Comparison of ENCODE assay signal across 8 cellular contexts in genomic region chr6:35343092-35343834, GRCh38. TPM values are rescaled to one million over a fixed set of nuclear protein-coding genes. Genes with fewer than 3 reads are reported as not detected.
DNase-seq lines count a peak whose midpoint lies in the region; ATAC-seq and TF ChIP-seq lines count a peak whose summit lies in the region.

No MANE protein-coding gene starts in this region.

- peak overlapping the region; percentile 99 for H3K27ac Mint-ChIP-seq in activated T-helper 17 cell treated with anti-CD3 and anti-CD28 coated beads, Interleukin-2, amount 50 U/mL, for 72 hours

- H3K27me3 ChIP-seq in A673 (replicated peaks; ENCODE audit: insufficient read depth, low read depth, low read length, poor library complexity), result no peaks in the 10 kb centered on the region
- H3K27me3 ChIP-seq in right cardiac atrium (ENCODE audit: control insufficient read depth, insufficient read depth), result no peaks in the 10 kb centered on the region

- H3K4me1 Mint-ChIP-seq in activated T-helper 17 cell treated with anti-CD3 and anti-CD28 coated beads, Interleukin-2, amount 50 U/mL, for 72 hours, result peaks cover 28% of the 10 kb centered on the region

- peaks cover 51% of the 10 kb centered on the region for H3K36me3 Mint-ChIP-seq in activated T-helper 17 cell treated with anti-CD3 and anti-CD28 coated beads, Interleukin-2, amount 50 U/mL, for 72 hours (ENCODE audit: low read depth)

- peaks cover 3% of the 10 kb centered on the region for H3K4me1 ChIP-seq in A673 (ENCODE audit: insufficient read depth, low read length, poor library complexity, severe bottlenecking)
- H3K4me1 ChIP-seq in right cardiac atrium (ENCODE audit: control insufficient read depth, insufficient read depth, low read length), result no peaks in the 10 kb centered on the region

- peak overlapping the region; percentile 93 for H3K4me3 Mint-ChIP-seq in activated T-helper 17 cell treated with anti-CD3 and anti-CD28 coated beads, Interleukin-2, amount 50 U/mL, for 72 hours

- DNase-seq in A673 (ENCODE audit: low spot score) (no peak), HuH-7 (ENCODE audit: low spot score) (peak; percentile 19), right cardiac atrium (peak; percentile 66 to 84 (median 83)), retinal pigment epithelial cell (ENCODE audit: low read depth) (no peak)

- TSS peak; percentile 56 for BruUV-seq in A673 (replicated peaks; lab: Mats Ljungman, UMichigan)

- H3K9me3 Mint-ChIP-seq in activated T-helper 17 cell treated with anti-CD3 and anti-CD28 coated beads, Interleukin-2, amount 50 U/mL, for 72 hours, result no peaks in the 10 kb centered on the region

- TF ChIP-seq CTCF in A673 (conservative IDR thresholded peaks at IDR 0.05; ENCODE audit: low read depth, low read length) (no peak), retinal pigment epithelial cell (conservative IDR thresholded peaks at IDR 0.05; ENCODE audit: low read depth, low read length) (no peak)

- H3K27ac ChIP-seq in A673 (ENCODE audit: low read depth, low read length, poor library complexity, severe bottlenecking), result peak overlapping the region; percentile 79
- H3K27ac ChIP-seq in right cardiac atrium (ENCODE audit: low read length), result peak overlapping the region; percentile 72

- ATAC-seq in activated T-helper 17 cell treated with anti-CD3 and anti-CD28 coated beads, Interleukin-2, amount 50 U/mL, for 72 hours (replicated peaks), result no peak
- ATAC-seq in right cardiac atrium (peak in 1 of 2 donors; percentile 9), HG02588 (IDR thresholded peaks at IDR 0.05; ENCODE audit: unreplicated experiment) (no peak), HG02973 (IDR thresholded peaks at IDR 0.05; ENCODE audit: unreplicated experiment) (no peak), HG02623 (IDR thresholded peaks at IDR 0.05; ENCODE audit: unreplicated experiment) (no peak)

- WGBS in right cardiac atrium, result 4% methylated on average over 13 of the region's 13 CpGs

- intact Hi-C loops in A673 (cut with micrococcal nuclease; ENCODE audit: unreplicated experiment), result loop anchor here (5.0 kb wide), 1 partner anchor 124 kb away; the partner anchor contains the start of gene RPL10A
- intact Hi-C loops in right cardiac atrium (cut with DNase I), result loop anchor here (2.0 to 10.0 kb wide), 6 partner anchors 69 to 109 kb away; partner anchors contain the start of gene FANCE (in 1 of the 4)

- no peaks in the 10 kb centered on the region for H3K27me3 Mint-ChIP-seq in activated T-helper 17 cell treated with anti-CD3 and anti-CD28 coated beads, Interleukin-2, amount 50 U/mL, for 72 hours

- H3K4me3 ChIP-seq in A673 (ENCODE audit: low read depth, low read length, poor library complexity, severe bottlenecking) (peak overlapping the region; percentile 84), right cardiac atrium (ENCODE audit: low read length) (peak overlapping the region; percentile 77), retinal pigment epithelial cell (ENCODE audit: low read length) (peak overlapping the region; percentile 91)

- peaks cover 3% of the 10 kb centered on the region for H3K36me3 ChIP-seq in A673 (ENCODE audit: insufficient read depth, low read length, poor library complexity, severe bottlenecking)

- CTCF ChIA-PET in A673 (lab: Charles Lee), result interaction anchor here (0.7 to 2.7 kb wide), 4 partner anchors 72 to 128 kb away, joined by 3 to 42 read pairs (median 6); no protein-coding TSS in a partner anchor

- POLR2A ChIA-PET in A673 (lab: Charles Lee; ENCODE audit: low non-redundant PET), result interaction anchor here (0.5 kb wide), 1 partner anchor 81 kb away, joined by 4 read pairs; no protein-coding TSS in a partner anchor

- no peaks in the 10 kb centered on the region for H3K9me3 ChIP-seq in A673 (ENCODE audit: low read depth, low read length, poor library complexity, severe bottlenecking)
- H3K9me3 ChIP-seq in right cardiac atrium (ENCODE audit: control insufficient read depth, low read length), result no peaks in the 10 kb centered on the region

RNA-seq across cellular contexts. Expression of gene PPARD, which starts 0.9 kb away (rescaled TPM):
- total RNA-seq in A673 (2021) (13.8 and 15.4 TPM in 2 replicates), right cardiac atrium (10 to 100 TPM; 20.5 to 22.6 (median 21.3) TPM)
- 10 to 100 TPM; 21.0 to 27.9 TPM for total RNA-seq in activated T-helper 17 cell treated with anti-CD3 and anti-CD28 coated beads, Interleukin-2, amount 50 U/mL, for 72 hours
- polyA plus RNA-seq in right cardiac atrium, result 21.2 TPM

RNA-seq across cellular contexts. Expression of gene DEF6, which starts 45.6 kb away (rescaled TPM):
- total RNA-seq in A673 (2021) (0.37 and 0.44 TPM in 2 replicates), right cardiac atrium (1 to 10 TPM; 2.2 to 3.6 (median 2.7) TPM)
- 100 to 1,000 TPM; 117 to 133 TPM for total RNA-seq in activated T-helper 17 cell treated with anti-CD3 and anti-CD28 coated beads, Interleukin-2, amount 50 U/mL, for 72 hours
- 1.3 TPM for polyA plus RNA-seq in right cardiac atrium

Comparison
In these comparisons a context has a peak if more than half of its experiments do, and no peak if none do; other contexts are left out.
1. DNase-seq: peak in HuH-7 (single experiment) and right cardiac atrium (3 of 3); none in A673 (single experiment) and retinal pigment epithelial cell (single experiment).
2. RNA of gene DEF6, which starts 45.6 kb away (total RNA-seq): 117 to 133 TPM in activated T-helper 17 cell treated with anti-CD3 and anti-CD28 coated beads, Interleukin-2, amount 50 U/mL, for 72 hours; 2.2 to 3.6 TPM in right cardiac atrium and 0.37 to 0.44 TPM in A673; every median in the first group is over 10 times any median in the second.
3. Peak in every context shown above with its lines, with median percentiles within 50 percentile points of each other: H3K4me3 ChIP-seq.